Comparison of ENCODE assay signal across 30 cellular contexts in genomic region chr2:234985608-234986115, GRCh38. TPM values are rescaled to one million over a fixed set of nuclear protein-coding genes. Genes with fewer than 3 reads are reported as not detected.
"Had no signal": no experiment of that assay in that cellular context is flagged by ENCODE, and none has a peak within 500 bp of the region (broad histone marks: within the 10 kb centered on the region; RNA-seq: fewer than 3 reads in every experiment).

No MANE protein-coding gene starts in this region.

- H3K27ac Mint-ChIP-seq: activated CD4-positive, alpha-beta memory T cell treated with anti-CD3 and anti-CD28 coated beads, Interleukin-2, amount 10 ng/mL, durations not matched to agents 7 days and 5 days; activated CD4-positive, alpha-beta T cell treated with anti-CD3 and anti-CD28 coated beads, Interleukin-2, amount 10 ng/mL, durations not matched to agents 7 days and 5 days; activated naive CD4-positive, alpha-beta T cell treated with anti-CD3 and anti-CD28 coated beads, Interleukin-2, amount 10 ng/mL, durations not matched to agents 7 days and 5 days; activated naive CD8-positive, alpha-beta T cell treated with anti-CD3 and anti-CD28 coated beads, Interleukin-2, amount 10 ng/mL, durations not matched to agents 7 days and 5 days; activated T-cell treated with anti-CD3 and anti-CD28 coated beads, Interleukin-2, amount 50 U/mL, for 24 hours; nephron progenitor cell; T-helper 1 cell treated with Interleukin-12 subunit alpha and Interleukin-12 subunit beta and Interleukin-4 antibody, amounts not matched to agents 30 μg/mL and 1 μg/mL, for 36 hours; WTC11 had no signal

- H3K9me3 Mint-ChIP-seq: activated CD4-positive, alpha-beta memory T cell treated with anti-CD3 and anti-CD28 coated beads, Interleukin-2, amount 10 ng/mL, durations not matched to agents 7 days and 5 days; activated naive CD4-positive, alpha-beta T cell treated with anti-CD3 and anti-CD28 coated beads, Interleukin-2, amount 10 ng/mL, durations not matched to agents 7 days and 5 days; activated naive CD8-positive, alpha-beta T cell treated with anti-CD3 and anti-CD28 coated beads, Interleukin-2, amount 10 ng/mL, durations not matched to agents 7 days and 5 days; activated T-cell treated with anti-CD3 and anti-CD28 coated beads, Interleukin-2, amount 50 U/mL, for 24 hours; T-helper 1 cell treated with Interleukin-12 subunit alpha and Interleukin-12 subunit beta and Interleukin-4 antibody, amounts not matched to agents 30 μg/mL and 1 μg/mL, for 36 hours had no signal

- H3K36me3 ChIP-seq: ascending aorta, brain microvascular endothelial cell, gastrocnemius medialis, left ventricle myocardium inferior, neutrophil, ovary, prostate gland, spleen, suprapubic skin, tibial artery had no signal

- H3K27me3 Mint-ChIP-seq: activated CD4-positive, alpha-beta memory T cell treated with anti-CD3 and anti-CD28 coated beads, Interleukin-2, amount 10 ng/mL, durations not matched to agents 7 days and 5 days; activated naive CD8-positive, alpha-beta T cell treated with anti-CD3 and anti-CD28 coated beads, Interleukin-2, amount 10 ng/mL, durations not matched to agents 7 days and 5 days had no signal

- DNase-seq: activated CD4-positive, alpha-beta memory T cell treated with anti-CD3 and anti-CD28 coated beads, Interleukin-2, amount 10 ng/mL, durations not matched to agents 7 days and 5 days; activated CD4-positive, alpha-beta T cell treated with anti-CD3 and anti-CD28 coated beads for 1 hour; activated CD4-positive, alpha-beta T cell treated with anti-CD3 and anti-CD28 coated beads, Interleukin-2, amount 10 ng/mL, durations not matched to agents 7 days and 5 days; activated CD8-positive, alpha-beta memory T cell treated with anti-CD3 and anti-CD28 coated beads, Interleukin-2, amount 50 U/mL, for 48 hours; activated gamma-delta T cell; activated naive CD4-positive, alpha-beta T cell treated with anti-CD3 and anti-CD28 coated beads, Interleukin-2, amount 10 ng/mL, durations not matched to agents 7 days and 5 days; activated naive CD8-positive, alpha-beta T cell treated with anti-CD3 and anti-CD28 coated beads, Interleukin-2, amount 10 ng/mL, durations not matched to agents 7 days and 5 days; activated T-cell treated with anti-CD3 and anti-CD28 coated beads, Interleukin-2, amount 50 U/mL, for 24 hours; brain microvascular endothelial cell; central memory CD4-positive, alpha-beta T cell; effector CD4-positive, alpha-beta T cell; gastrocnemius medialis; glutamatergic neuron; left ventricle myocardium inferior; naive B cell; nephron progenitor cell; ovary; spleen; stimulated activated naive CD4-positive, alpha-beta T cell; SW 1271; tibial artery had no signal

- H3K9me3 ChIP-seq: ascending aorta, gastrocnemius medialis, left ventricle myocardium inferior, neutrophil, ovary, prostate gland, spleen, suprapubic skin, tibial artery had no signal

- H3K4me3 Mint-ChIP-seq: activated CD4-positive, alpha-beta memory T cell treated with anti-CD3 and anti-CD28 coated beads, Interleukin-2, amount 10 ng/mL, durations not matched to agents 7 days and 5 days; activated CD4-positive, alpha-beta T cell treated with anti-CD3 and anti-CD28 coated beads, Interleukin-2, amount 10 ng/mL, durations not matched to agents 7 days and 5 days; activated naive CD4-positive, alpha-beta T cell treated with anti-CD3 and anti-CD28 coated beads, Interleukin-2, amount 10 ng/mL, durations not matched to agents 7 days and 5 days; activated naive CD8-positive, alpha-beta T cell treated with anti-CD3 and anti-CD28 coated beads, Interleukin-2, amount 10 ng/mL, durations not matched to agents 7 days and 5 days; activated T-cell treated with anti-CD3 and anti-CD28 coated beads, Interleukin-2, amount 50 U/mL, for 24 hours; mesothelial cell of epicardium; nephron progenitor cell; T-helper 1 cell treated with Interleukin-12 subunit alpha and Interleukin-12 subunit beta and Interleukin-4 antibody, amounts not matched to agents 30 μg/mL and 1 μg/mL, for 36 hours; WTC11 had no signal

- H3K36me3 Mint-ChIP-seq: activated naive CD4-positive, alpha-beta T cell treated with anti-CD3 and anti-CD28 coated beads, Interleukin-2, amount 10 ng/mL, durations not matched to agents 7 days and 5 days; activated naive CD8-positive, alpha-beta T cell treated with anti-CD3 and anti-CD28 coated beads, Interleukin-2, amount 10 ng/mL, durations not matched to agents 7 days and 5 days; naive B cell had no signal

- H3K4me1 Mint-ChIP-seq: activated CD4-positive, alpha-beta memory T cell treated with anti-CD3 and anti-CD28 coated beads, Interleukin-2, amount 10 ng/mL, durations not matched to agents 7 days and 5 days; activated CD4-positive, alpha-beta T cell treated with anti-CD3 and anti-CD28 coated beads, Interleukin-2, amount 10 ng/mL, durations not matched to agents 7 days and 5 days; activated naive CD4-positive, alpha-beta T cell treated with anti-CD3 and anti-CD28 coated beads, Interleukin-2, amount 10 ng/mL, durations not matched to agents 7 days and 5 days; activated naive CD8-positive, alpha-beta T cell treated with anti-CD3 and anti-CD28 coated beads, Interleukin-2, amount 10 ng/mL, durations not matched to agents 7 days and 5 days had no signal

- H3K4me3 ChIP-seq: ascending aorta, gastrocnemius medialis, hepatocyte, left ventricle myocardium inferior, lung, ovary, prostate gland, spleen, suprapubic skin, tibial artery had no signal

- H3K27ac ChIP-seq: ascending aorta, brain microvascular endothelial cell, gastrocnemius medialis, left ventricle myocardium inferior, neutrophil, ovary, prostate gland, spleen, suprapubic skin had no signal

- H3K27me3 ChIP-seq: ascending aorta, brain microvascular endothelial cell, gastrocnemius medialis, hepatocyte, ovary, suprapubic skin, tibial artery had no signal

- ATAC-seq: gastrocnemius medialis, WTC11 had no signal

RNA-seq across cellular contexts. Expression of gene SH3BP4, which starts 33.8 kb away (rescaled TPM):
- total RNA-seq: activated CD4-positive, alpha-beta T cell treated with anti-CD3 and anti-CD28 coated beads, Interleukin-2, amount 10 ng/mL, durations not matched to agents 7 days and 5 days had no signal
